ENCODE assay signal across 33 cellular contexts in the genomic region with DNA sequence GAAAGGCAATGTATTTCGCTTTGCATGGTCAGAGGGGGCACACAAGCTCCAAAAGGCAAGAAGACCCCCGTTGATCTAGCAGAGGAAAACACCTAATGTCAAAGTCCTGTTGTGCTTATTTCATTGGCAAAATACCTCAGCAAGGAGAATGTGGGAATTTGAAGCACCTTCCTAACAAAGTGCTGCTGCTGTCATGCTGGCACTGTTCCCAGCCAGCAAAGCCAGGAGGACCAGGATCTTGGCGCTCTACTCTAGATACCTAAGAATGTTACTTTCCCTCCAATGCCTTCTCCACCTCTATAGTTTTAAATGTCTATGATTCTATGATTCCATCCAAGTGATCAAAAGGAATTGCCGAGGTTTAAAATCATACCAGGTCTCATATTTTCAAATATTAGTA.
"Had no signal": no experiment of that assay in that cellular context is flagged by ENCODE, and none has a peak within 500 bp of the region (broad histone marks: within the 10 kb centered on the region; RNA-seq: fewer than 3 reads in every experiment).

No MANE protein-coding gene starts in this region.

- H3K9ac ChIP-seq: neural progenitor cell, parathyroid adenoma had no signal

- H3K27ac Mint-ChIP-seq: activated naive CD4-positive, alpha-beta T cell treated with anti-CD3 and anti-CD28 coated beads, Interleukin-2, amount 10 ng/mL, durations not matched to agents 7 days and 5 days; dendritic cell treated with granulocyte-macrophage colony-stimulating factor and Interleukin-4, amounts not matched to agents 40 ng/mL and 50 ng/mL, for 4 days; natural killer cell; neural progenitor cell; stimulated activated memory B cell treated with anti-CD40 and anti-IgM and Interleukin-4, amounts not matched to agents 10 μg/mL and 1 μg/mL and 100 μg/mL, for 72 hours; stimulated activated naive CD8-positive, alpha-beta T cell treated with anti-CD3 and anti-CD28 coated beads, Interleukin-15, amount 100 ng/mL, for 72 hours had no signal

- H3K36me3 ChIP-seq: esophagus muscularis mucosa, heart left ventricle, left lung, lower lobe of right lung, neural progenitor cell, right atrium auricular region, upper lobe of left lung had no signal

- H3K4me1 Mint-ChIP-seq: activated naive CD4-positive, alpha-beta T cell treated with anti-CD3 and anti-CD28 coated beads, Interleukin-2, amount 10 ng/mL, durations not matched to agents 7 days and 5 days; natural killer cell; stimulated activated memory B cell treated with anti-CD40 and anti-IgM and Interleukin-4, amounts not matched to agents 10 μg/mL and 1 μg/mL and 100 μg/mL, for 72 hours; stimulated activated naive CD8-positive, alpha-beta T cell treated with anti-CD3 and anti-CD28 coated beads, Interleukin-15, amount 100 ng/mL, for 72 hours had no signal

- H3K27ac ChIP-seq: esophagus muscularis mucosa, foreskin keratinocyte, heart left ventricle, left lung, lower lobe of right lung, neural progenitor cell, parathyroid adenoma, psoas muscle, right atrium auricular region, upper lobe of left lung, VCaP had no signal

- H3K4me1 ChIP-seq: esophagus muscularis mucosa, foreskin keratinocyte, heart left ventricle, left lung, lower lobe of right lung, neural progenitor cell, parathyroid adenoma, psoas muscle, right atrium auricular region, upper lobe of left lung had no signal

- ATAC-seq: activated CD4-positive, CD25-positive, alpha-beta regulatory T cell treated with anti-CD3 and anti-CD28 coated beads, Interleukin-2, amount 50 U/mL, for 24 hours; foreskin keratinocyte; heart left ventricle; left lung; lower lobe of right lung; natural killer cell; psoas muscle; stimulated activated memory B cell treated with anti-CD40 and anti-IgM and Interleukin-4, amounts not matched to agents 10 μg/mL and 1 μg/mL and 100 μg/mL, for 72 hours; stimulated activated naive CD8-positive, alpha-beta T cell treated with anti-CD3 and anti-CD28 coated beads, Interleukin-15, amount 100 ng/mL, for 72 hours had no signal

- H3K36me3 Mint-ChIP-seq: activated naive CD4-positive, alpha-beta T cell treated with anti-CD3 and anti-CD28 coated beads, Interleukin-2, amount 10 ng/mL, durations not matched to agents 7 days and 5 days; natural killer cell; neural progenitor cell; stimulated activated memory B cell treated with anti-CD40 and anti-IgM and Interleukin-4, amounts not matched to agents 10 μg/mL and 1 μg/mL and 100 μg/mL, for 72 hours had no signal

- H3K27me3 Mint-ChIP-seq: activated naive CD4-positive, alpha-beta T cell treated with anti-CD3 and anti-CD28 coated beads, Interleukin-2, amount 10 ng/mL, durations not matched to agents 7 days and 5 days; dendritic cell treated with granulocyte-macrophage colony-stimulating factor and Interleukin-4, amounts not matched to agents 40 ng/mL and 50 ng/mL, for 4 days; stimulated activated memory B cell treated with anti-CD40 and anti-IgM and Interleukin-4, amounts not matched to agents 10 μg/mL and 1 μg/mL and 100 μg/mL, for 72 hours; stimulated activated naive CD8-positive, alpha-beta T cell treated with anti-CD3 and anti-CD28 coated beads, Interleukin-15, amount 100 ng/mL, for 72 hours had no signal

- H3K4me3 Mint-ChIP-seq: activated naive CD4-positive, alpha-beta T cell treated with anti-CD3 and anti-CD28 coated beads, Interleukin-2, amount 10 ng/mL, durations not matched to agents 7 days and 5 days; dendritic cell treated with granulocyte-macrophage colony-stimulating factor and Interleukin-4, amounts not matched to agents 40 ng/mL and 50 ng/mL, for 4 days; natural killer cell; neural progenitor cell; stimulated activated memory B cell treated with anti-CD40 and anti-IgM and Interleukin-4, amounts not matched to agents 10 μg/mL and 1 μg/mL and 100 μg/mL, for 72 hours; stimulated activated naive CD8-positive, alpha-beta T cell treated with anti-CD3 and anti-CD28 coated beads, Interleukin-15, amount 100 ng/mL, for 72 hours had no signal

- H3K9me3 Mint-ChIP-seq: dendritic cell treated with granulocyte-macrophage colony-stimulating factor and Interleukin-4, amounts not matched to agents 40 ng/mL and 50 ng/mL, for 4 days; stimulated activated memory B cell treated with anti-CD40 and anti-IgM and Interleukin-4, amounts not matched to agents 10 μg/mL and 1 μg/mL and 100 μg/mL, for 72 hours had no signal

- H3K4me3 ChIP-seq: esophagus muscularis mucosa, heart left ventricle, left lung, lower lobe of right lung, neural progenitor cell, psoas muscle, right atrium auricular region, smooth muscle cell, upper lobe of left lung had no signal

- H3K27me3 ChIP-seq: esophagus muscularis mucosa, foreskin keratinocyte, heart left ventricle, left lung, neural progenitor cell, right atrium auricular region, upper lobe of left lung had no signal

- DNase-seq: activated CD4-positive, alpha-beta T cell treated with anti-CD3 and anti-CD28 coated beads for 48 hours; activated CD4-positive, alpha-beta T cell treated with anti-CD3 and anti-CD28 coated beads, Interleukin-2, amount 50 U/mL, for 48 hours; activated CD8-positive, alpha-beta memory T cell treated with anti-CD3 and anti-CD28 coated beads for 24 hours; activated gamma-delta T cell; activated naive CD4-positive, alpha-beta T cell treated with anti-CD3 and anti-CD28 coated beads, Interleukin-2, amount 10 ng/mL, durations not matched to agents 7 days and 5 days; activated T-cell treated with anti-CD3 and anti-CD28 coated beads, Interleukin-2, amount 50 U/mL, for 1 hour; amniotic stem cell; caudate nucleus; foreskin keratinocyte; heart left ventricle; hypothalamus; left lung; lower lobe of right lung; mesenchymal stem cell; natural killer cell; occipital lobe; psoas muscle; stimulated activated CD4-positive, alpha-beta T cell treated with anti-CD3 and anti-CD28 coated beads, Interleukin-1b, Interleukin-23, amount 100 ng/mL, for 48 hours; stimulated activated CD4-positive, alpha-beta T cell treated with anti-CD3 and anti-CD28 coated beads, Interleukin-4, amount 100 ng/mL, for 4 hours; stimulated activated CD8-positive, alpha-beta memory T cell treated with anti-CD3 and anti-CD28 coated beads, Interleukin-4, amount 100 ng/mL, for 48 hours; stimulated activated naive CD8-positive, alpha-beta T cell treated with anti-CD3 and anti-CD28 coated beads, Interleukin-15, amount 100 ng/mL, for 72 hours; substantia nigra; T-helper 9 cell; upper lobe of left lung had no signal

- H2AFZ ChIP-seq: neural progenitor cell, parathyroid adenoma had no signal

- H3K79me2 ChIP-seq: parathyroid adenoma had no signal

- H3K4me2 ChIP-seq: neural progenitor cell, smooth muscle cell had no signal
